In the genomic region with DNA sequence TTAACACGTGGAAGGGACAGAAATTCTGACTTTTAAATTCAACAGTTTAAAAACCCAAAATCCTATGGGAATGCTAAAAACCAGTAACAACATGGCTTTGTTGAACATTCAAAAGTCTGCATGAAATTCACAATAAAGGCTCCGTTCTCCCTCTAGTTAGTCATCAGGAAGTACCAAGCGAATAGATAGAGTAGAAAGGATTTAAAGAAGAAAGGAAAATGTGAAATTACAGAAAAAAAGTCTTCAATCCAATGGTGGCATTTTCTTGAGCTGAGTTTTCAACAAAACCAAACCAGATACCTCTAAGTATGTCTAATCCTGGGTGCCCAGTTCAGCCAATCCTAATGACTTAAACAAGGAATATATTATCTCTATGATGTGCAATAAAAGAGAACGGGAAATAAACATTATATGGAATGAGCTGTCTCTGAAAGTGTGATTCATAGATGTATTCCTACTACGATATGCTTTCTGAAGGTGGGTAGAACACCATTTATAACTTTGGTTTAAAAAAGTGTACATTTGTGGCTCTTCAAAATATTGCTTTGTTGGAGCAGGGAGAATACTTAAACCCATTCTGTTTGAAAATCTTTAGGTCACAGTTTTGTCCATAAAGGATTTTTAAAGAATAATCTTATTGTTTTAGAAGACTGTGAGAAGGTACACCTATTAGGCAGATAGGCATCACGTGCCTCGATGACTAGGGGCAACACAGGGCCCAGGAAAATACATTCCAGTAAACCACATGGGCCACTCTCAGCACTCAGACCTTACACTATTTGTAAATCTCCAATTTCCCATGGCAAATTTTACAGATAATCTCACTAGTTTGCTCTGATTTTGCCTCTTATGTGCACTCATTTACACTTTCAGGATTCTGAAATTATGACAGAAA, we compare ENCODE assay signal across 15 cellular contexts.
"Had no signal": no experiment of that assay in that cellular context is flagged by ENCODE, and none has a peak within 500 bp of the region (broad histone marks: within the 10 kb centered on the region; RNA-seq: fewer than 3 reads in every experiment).

No MANE protein-coding gene starts in this region.

- H3K27me3 Mint-ChIP-seq: activated naive CD8-positive, alpha-beta T cell treated with anti-CD3 and anti-CD28 coated beads, Interleukin-2, amount 10 ng/mL, durations not matched to agents 7 days and 5 days had no signal

- H3K4me3 Mint-ChIP-seq: activated naive CD8-positive, alpha-beta T cell treated with anti-CD3 and anti-CD28 coated beads, Interleukin-2, amount 10 ng/mL, durations not matched to agents 7 days and 5 days; neural crest cell had no signal

- ATAC-seq: activated CD4-positive, CD25-positive, alpha-beta regulatory T cell treated with anti-CD3 and anti-CD28 coated beads, Interleukin-2, amount 50 U/mL, for 24 hours; left ventricle myocardium superior had no signal

- H3K36me3 ChIP-seq: cardiac muscle cell, stomach, thoracic aorta had no signal

- H3K4me2 ChIP-seq: hepatocyte had no signal

- H3K27ac ChIP-seq: cardiac muscle cell, hepatocyte, stomach, thoracic aorta had no signal

- H3K4me3 ChIP-seq: cardiac muscle cell, hepatocyte, skin epidermis, stomach, thoracic aorta had no signal

- H3K9me3 ChIP-seq: stomach, thoracic aorta had no signal

- H3K27ac Mint-ChIP-seq: activated naive CD8-positive, alpha-beta T cell treated with anti-CD3 and anti-CD28 coated beads, Interleukin-2, amount 10 ng/mL, durations not matched to agents 7 days and 5 days had no signal

- H3K9me3 Mint-ChIP-seq: neural crest cell had no signal

- H3K27me3 ChIP-seq: cardiac muscle cell, hepatocyte, stomach had no signal

- H2AFZ ChIP-seq: hepatocyte had no signal

- H3K4me1 ChIP-seq: stomach had no signal

- DNase-seq: activated CD4-positive, alpha-beta T cell treated with anti-CD3 and anti-CD28 coated beads, Interleukin-2, amount 50 U/mL, for 4 hours; activated gamma-delta T cell treated with Interleukin-2 at 50 U/mL for 16 hours; activated naive CD8-positive, alpha-beta T cell treated with anti-CD3 and anti-CD28 coated beads, Interleukin-2, amount 10 ng/mL, durations not matched to agents 7 days and 5 days; activated T-cell treated with anti-CD3 and anti-CD28 coated beads, Interleukin-2, amount 50 U/mL, for 48 hours; aorta; left ventricle myocardium superior; retina; stomach; T-helper 2 cell had no signal
